Comparison of ENCODE assay signal across 8 cellular contexts in genomic region chr12:124904306-124905098, GRCh38. TPM values are rescaled to one million over a fixed set of nuclear protein-coding genes. Genes with fewer than 3 reads are reported as not detected.
DNase-seq lines count a peak whose midpoint lies in the region; ATAC-seq and TF ChIP-seq lines count a peak whose summit lies in the region.

No MANE protein-coding gene starts in this region.

- no peak overlapping the region for H3K14ac ChIP-seq in IMR-90 (replicated peaks; ENCODE audit: low read depth, low read length)

- H2AFZ ChIP-seq in IMR-90 (replicated peaks; ENCODE audit: low read length, poor library complexity) = peak overlapping the region; percentile 70

- peak overlapping the region; percentile 44; the same call in 1 of the 2 replicates for H2AK5ac ChIP-seq in IMR-90 (ENCODE audit: low read depth, low read length)

- 0 out of 2 replicates have a peak overlapping the region, but pooled peaks have one; percentile 8 for H3K56ac ChIP-seq in IMR-90 (ENCODE audit: extremely low read depth, insufficient read depth, low read length)

- dilution Hi-C loops in IMR-90 (cut with HindIII; ENCODE audit: low sequenced_read_pairs, unreplicated experiment) = no loop called here

- TF ChIP-seq POLR2A in IMR-90 (IDR thresholded peaks at IDR 0.05; ENCODE audit: low read depth, low read length) = no peak

- WGBS in IMR-90 (ENCODE audit: extremely low coverage in 2 of 2, insufficient read length in 1 of 2), 2 experiments = 0% methylated on average over 1 of the region's 15 CpGs; no CpG with 5 or more reads in 1 of the 2 experiments

- H4K8ac ChIP-seq in IMR-90 (ENCODE audit: low read depth in 2 of 2, low read length in 2 of 2) = peak overlapping the region in 1 of 2 experiments; percentile 44; a peak in 1 of 4 replicates

- H3K4me1 ChIP-seq in IMR-90 (ENCODE audit: control insufficient read depth, insufficient read depth, low read length) (peaks cover 6% of the 10 kb centered on the region), ascending aorta (peaks cover 0 to 11% of the 10 kb centered on the region in 2 donors)

- CTCF ChIA-PET in IMR-90 (lab: Yijun Ruan, JAX) = interaction anchor here (0.6 to 1.3 kb wide), 3 partner anchors 36 to 865 kb away, joined by 3 read pairs; no protein-coding TSS in a partner anchor
- CTCF ChIA-PET in GM10248 (lab: Yijun Ruan, JAX) = interaction anchor here (1.3 to 4.5 kb wide), 6 partner anchors 14 to 133 kb away, joined by 4 to 69 read pairs (median 24); no protein-coding TSS in a partner anchor

- in situ Hi-C loops in ACHN (cut with HindIII; ENCODE audit: low pct_ligation_motif_present, low pct_unique_long_range_greater_than_20kb, low sequenced_read_pairs) (no loop called here), IMR-90 (cut with MboI; ENCODE audit: low sequenced_read_pairs) (loop anchor here (5.0 kb wide), 1 partner anchor 862 kb away; no protein-coding TSS in a partner anchor)

- H3K4ac ChIP-seq in IMR-90 (ENCODE audit: low read depth, low read length) = peak overlapping the region; percentile 39

- H3K36me3 ChIP-seq in IMR-90 (ENCODE audit: control insufficient read depth, insufficient read depth, low read length) = no peaks in the 10 kb centered on the region
- H3K36me3 ChIP-seq in ascending aorta = no peaks in the 10 kb centered on the region

- no peak for TF ChIP-seq RAD21 in IMR-90 (IDR thresholded peaks at IDR 0.05; ENCODE audit: low read length)

- no peaks in the 10 kb centered on the region for H3K27me3 Mint-ChIP-seq in stimulated activated naive CD8-positive, alpha-beta T cell treated with anti-CD3 and anti-CD28 coated beads, Interleukin-15, amount 100 ng/mL, for 72 hours

- no peak overlapping the region for H3K23ac ChIP-seq in IMR-90 (ENCODE audit: low read depth, low read length)

- H3K27ac ChIP-seq in IMR-90 (ENCODE audit: insufficient read depth, low read length) = peak overlapping the region; percentile 62
- H3K27ac ChIP-seq in ascending aorta = peak overlapping the region; percentile 34 to 53

- no peak for TF ChIP-seq CTCF in IMR-90 (conservative IDR thresholded peaks at IDR 0.05; ENCODE audit: low read depth, low read length)
- TF ChIP-seq CTCF in ascending aorta (IDR thresholded peaks at IDR 0.05) = no peak
- TF ChIP-seq CTCF in GM10248 (IDR thresholded peaks at IDR 0.05; ENCODE audit: control extremely low read depth, extremely low read depth, low read depth, missing control alignments) = no peak

- DNase-seq in ACHN (peak; percentile 88), IMR-90 (peak; percentile 94), ascending aorta (ENCODE audit: low spot score in 2 of 2) (peak; percentile 68 to 93), left ventricle myocardium superior (peak; percentile 83), retina (peak; percentile 36), GM10248 (ENCODE audit: extremely low spot score) (no peak)
- no peak for DNase-seq in stimulated activated naive CD8-positive, alpha-beta T cell treated with anti-CD3 and anti-CD28 coated beads, Interleukin-15, amount 100 ng/mL, for 72 hours

- peak overlapping the region; percentile 40 for H3K18ac ChIP-seq in IMR-90 (ENCODE audit: low read depth, low read length)

- H4K91ac ChIP-seq in IMR-90 (ENCODE audit: insufficient read depth, low read depth, low read length) = peak overlapping the region; percentile 51

- H3K4me1 Mint-ChIP-seq in stimulated activated naive CD8-positive, alpha-beta T cell treated with anti-CD3 and anti-CD28 coated beads, Interleukin-15, amount 100 ng/mL, for 72 hours = peaks cover 14% of the 10 kb centered on the region

- H2BK120ac ChIP-seq in IMR-90 (ENCODE audit: low read depth, low read length) = peak overlapping the region; percentile 48

- peak overlapping the region; percentile 5 for H2AK9ac ChIP-seq in IMR-90 (replicated peaks; ENCODE audit: low read depth, low read length, poor library complexity)

- peak overlapping the region; percentile 23; the same call in 1 of the 2 replicates for H2BK20ac ChIP-seq in IMR-90 (ENCODE audit: low read depth, low read length)

- BruUV-seq in IMR-90 (replicated peaks; lab: Mats Ljungman, UMichigan) = no TSS peak

- H3K27me3 ChIP-seq in IMR-90 (ENCODE audit: control insufficient read depth, insufficient read depth, low read length) (no peaks in the 10 kb centered on the region), ascending aorta (no peaks in the 10 kb centered on the region)

- H2BK15ac ChIP-seq in IMR-90 (ENCODE audit: low read depth, low read length) = peak overlapping the region; percentile 48; the same call in 1 of the 3 replicates

- no peak overlapping the region; the same call in 1 of the 2 replicates for H3K9ac ChIP-seq in IMR-90 (ENCODE audit: low read depth, low read length)

- H3K9me3 Mint-ChIP-seq in stimulated activated naive CD8-positive, alpha-beta T cell treated with anti-CD3 and anti-CD28 coated beads, Interleukin-15, amount 100 ng/mL, for 72 hours = no peaks in the 10 kb centered on the region

- H3K4me2 ChIP-seq in IMR-90 (ENCODE audit: low read depth, low read length) = peak overlapping the region; percentile 65

- H3K79me1 ChIP-seq in IMR-90 (ENCODE audit: low read depth in 1 of 2, low read length in 2 of 2) = 0 out of 4 replicates have a peak, but pooled peaks cover 0 to 6% of the 10 kb centered on the region in 2 experiments

- H3K4me3 Mint-ChIP-seq in stimulated activated naive CD8-positive, alpha-beta T cell treated with anti-CD3 and anti-CD28 coated beads, Interleukin-15, amount 100 ng/mL, for 72 hours = no peak overlapping the region

- ATAC-seq in IMR-90 (ENCODE audit: low read depth) = peak; percentile 90
- ATAC-seq in left ventricle myocardium superior = peak; percentile 93
- ATAC-seq in HG02840 (IDR thresholded peaks at IDR 0.05; ENCODE audit: low FRiP score, unreplicated experiment) = no peak
- no peak for ATAC-seq in stimulated activated naive CD8-positive, alpha-beta T cell treated with anti-CD3 and anti-CD28 coated beads, Interleukin-15, amount 100 ng/mL, for 72 hours

- H3K4me3 ChIP-seq in IMR-90 (ENCODE audit: insufficient read depth, low read depth, low read length) (no peak overlapping the region), ascending aorta (peak overlapping the region in 1 of 2 donors; percentile 6)

- H3K9me1 ChIP-seq in IMR-90 (ENCODE audit: insufficient read depth, low read length) = peaks cover 4% of the 10 kb centered on the region; the same call in 1 of the 2 replicates

- peak overlapping the region; percentile 55 for H2BK5ac ChIP-seq in IMR-90 (ENCODE audit: low read depth, low read length, poor library complexity, severe bottlenecking)

- intact Hi-C loops in IMR-90 (cut with micrococcal nuclease) = loop anchor here (2.0 to 10.0 kb wide), 3 partner anchors 80 to 520 kb away; no protein-coding TSS in a partner anchor
- intact Hi-C loops in ascending aorta (cut with DNase I) = loop anchor here (1.0 to 10.0 kb wide), 5 partner anchors 42 to 870 kb away; partner anchors contain the start of genes AACS, DHX37 and SCARB1
- intact Hi-C loops in left ventricle myocardium superior (cut with micrococcal nuclease) = no loop called here

- POLR2A ChIA-PET in IMR-90 (lab: Charles Lee; ENCODE audit: unreplicated experiment) (interaction anchor here (0.5 to 1.3 kb wide), 3 partner anchors 10 to 118 kb away, joined by 3 to 6 read pairs (median 3); partner anchors contain the start of gene UBC), GM10248 (lab: Yijun Ruan, JAX) (interaction anchor here (1.2 to 3.1 kb wide), 3 partner anchors 10 to 36 kb away, joined by 7 to 9 read pairs (median 7); partner anchors contain the start of gene UBC)

- H3K27ac Mint-ChIP-seq in stimulated activated naive CD8-positive, alpha-beta T cell treated with anti-CD3 and anti-CD28 coated beads, Interleukin-15, amount 100 ng/mL, for 72 hours = peak overlapping the region in 1 of 2 donors; percentile 80

- H3K9me3 ChIP-seq in IMR-90 (ENCODE audit: control insufficient read depth, insufficient read depth, low read length) (no peaks in the 10 kb centered on the region), ascending aorta (no peaks in the 10 kb centered on the region)

- peaks cover 8% of the 10 kb centered on the region for H4K20me1 ChIP-seq in IMR-90 (ENCODE audit: insufficient read depth, low read length)

- H4K5ac ChIP-seq in IMR-90 (ENCODE audit: low read depth, low read length) = peak overlapping the region; percentile 8; the same call in 1 of the 2 replicates

TF ChIP-seq in IMR-90, 13 proteins besides CTCF, POLR2A, EP300 and RAD21 (continues in another document):
- TF ChIP-seq NFE2L2 (IDR thresholded peaks at IDR 0.05; ENCODE audit: low read depth, low read length) (peak; percentile 76; the same call in 1 of the 2 replicates), BHLHE40 (IDR thresholded peaks at IDR 0.05; ENCODE audit: low read depth, low read length) (peak; percentile 89), MAFK (IDR thresholded peaks at IDR 0.05; ENCODE audit: low read depth, low read length) (0 out of 2 replicates have a peak, but pooled peaks have one; percentile 5), SMC3 (IDR thresholded peaks at IDR 0.05; ENCODE audit: low read depth, low read length) (no peak), MAZ (IDR thresholded peaks at IDR 0.05; ENCODE audit: borderline replicate concordance, low read depth, low read length) (peak; percentile 81; the same call in 1 of the 2 replicates), MXI1 (IDR thresholded peaks at IDR 0.05; ENCODE audit: borderline replicate concordance, low read depth, low read length) (peak; percentile 98), RFX5 (IDR thresholded peaks at IDR 0.05; ENCODE audit: low read depth, low read length) (no peak), CHD1 (IDR thresholded peaks at IDR 0.05; ENCODE audit: low read depth, low read length) (no peak), FOS (IDR thresholded peaks at IDR 0.05; ENCODE audit: low read depth, low read length) (peak; percentile 82)
- TF ChIP-seq, protein P1, sequence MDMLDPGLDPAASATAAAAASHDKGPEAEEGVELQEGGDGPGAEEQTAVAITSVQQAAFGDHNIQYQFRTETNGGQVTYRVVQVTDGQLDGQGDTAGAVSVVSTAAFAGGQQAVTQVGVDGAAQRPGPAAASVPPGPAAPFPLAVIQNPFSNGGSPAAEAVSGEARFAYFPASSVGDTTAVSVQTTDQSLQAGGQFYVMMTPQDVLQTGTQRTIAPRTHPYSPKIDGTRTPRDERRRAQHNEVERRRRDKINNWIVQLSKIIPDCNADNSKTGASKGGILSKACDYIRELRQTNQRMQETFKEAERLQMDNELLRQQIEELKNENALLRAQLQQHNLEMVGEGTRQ (IDR thresholded peaks at IDR 0.05; ENCODE audit: low read depth, low read length) = peak; percentile 87

RNA-seq across cellular contexts. Expression of gene UBC, which starts 9.9 kb away (rescaled TPM):
- total RNA-seq in IMR-90 (2012; rRNA removed) (2,742 and 4,320 TPM in 2 replicates), ascending aorta (1,347 TPM), left ventricle myocardium superior (1,197 TPM)
- polyA plus RNA-seq in IMR-90 (2012; rRNA removed) = 2,042 and 2,259 TPM in 2 replicates
- polyA plus RNA-seq in IMR-90 (2012; cell fraction: cytosol; rRNA removed) = 1,014 and 1,274 TPM in 2 replicates
- polyA plus RNA-seq in IMR-90 (2012; cell fraction: nucleus; rRNA removed; ENCODE audit: low replicate concordance) = 915 and 1,106 TPM in 2 replicates

RNA-seq across cellular contexts. Expression of gene SCARB1, which starts 40.8 kb away (rescaled TPM):
- total RNA-seq in IMR-90 (2012; rRNA removed) (3.0 and 3.6 TPM in 2 replicates), ascending aorta (81.1 TPM), left ventricle myocardium superior (12.0 TPM)
- 24.8 and 27.0 TPM in 2 replicates for polyA plus RNA-seq in IMR-90 (2012; rRNA removed)
- 20.5 and 47.8 TPM in 2 replicates for polyA plus RNA-seq in IMR-90 (2012; cell fraction: cytosol; rRNA removed)
- polyA plus RNA-seq in IMR-90 (2012; cell fraction: nucleus; rRNA removed; ENCODE audit: low replicate concordance) = 36.2 and 109 TPM in 2 replicates

Comparison
In these comparisons a context has a peak if more than half of its experiments do, and no peak if none do; other contexts are left out.
1. DNase-seq: peak in ACHN (single experiment), IMR-90 (single experiment), ascending aorta (2 of 2), left ventricle myocardium superior (single experiment) and retina (single experiment); none in stimulated activated naive CD8-positive, alpha-beta T cell treated with anti-CD3 and anti-CD28 coated beads, Interleukin-15, amount 100 ng/mL, for 72 hours (0 of 2) and GM10248 (single experiment).
2. ATAC-seq: peak in IMR-90 (single experiment) and left ventricle myocardium superior (single experiment); none in HG02840 (single experiment) and stimulated activated naive CD8-positive, alpha-beta T cell treated with anti-CD3 and anti-CD28 coated beads, Interleukin-15, amount 100 ng/mL, for 72 hours (single experiment).